Comparison of ENCODE assay signal across 8 cellular contexts in genomic region chr1:244730153-244730933, GRCh38.
DNase-seq lines count a peak whose midpoint lies in the region; ATAC-seq, FAIRE-seq and TF ChIP-seq lines count a peak whose summit lies in the region.

No MANE protein-coding gene starts in this region.

- H3F3A ChIP-seq in SK-N-SH (replicated peaks; ENCODE audit: insufficient read depth) (no peaks in the 10 kb centered on the region), smooth muscle cell (ENCODE audit: low read depth) (peaks cover 10% of the 10 kb centered on the region)

- no peak for TF ChIP-seq EP300 in SK-N-SH (IDR thresholded peaks at IDR 0.05; ENCODE audit: borderline replicate concordance in 1 of 2, low read depth in 1 of 2, low read length in 1 of 2)

- POLR2A ChIA-PET in AG04450 (lab: Yijun Ruan, JAX) (interaction anchor here (0.7 kb wide), 1 partner anchor 368 kb away, joined by 4 read pairs; no protein-coding TSS in a partner anchor), SK-N-SH (lab: Yijun Ruan, JAX) (no interaction called here)

- TF ChIP-seq CTCF in AG04450 (IDR thresholded peaks at IDR 0.05; ENCODE audit: low read depth, low read length) (no peak), SK-N-SH (IDR thresholded peaks at IDR 0.05) (no peak), keratinocyte (optimal IDR thresholded peaks at IDR 0.05 in 1 of 3, IDR thresholded peaks at IDR 0.05 in 1 of 3, conservative IDR thresholded peaks at IDR 0.05 in 1 of 3; ENCODE audit: extremely low read depth in 1 of 3, insufficient read depth in 2 of 3, low read length in 3 of 3) (no peak), smooth muscle cell (IDR thresholded peaks at IDR 0.05; ENCODE audit: borderline replicate concordance, insufficient read depth, poor library complexity, severe bottlenecking) (no peak)

- H3K27me3 ChIP-seq in AG04450 (ENCODE audit: control insufficient read depth, insufficient read depth, low read length) (no peaks in the 10 kb centered on the region), SK-N-SH (ENCODE audit: insufficient read depth) (no peaks in the 10 kb centered on the region), keratinocyte (ENCODE audit: control insufficient read depth, extremely low read depth, insufficient read depth, low read length) (no peaks in the 10 kb centered on the region), smooth muscle cell (ENCODE audit: low read depth) (no peaks in the 10 kb centered on the region)

- ATAC-seq in GM19397 (IDR thresholded peaks at IDR 0.05; ENCODE audit: unreplicated experiment) (peak; percentile 44), GM21717 (IDR thresholded peaks at IDR 0.05; ENCODE audit: unreplicated experiment) (no peak)

- H2AFZ ChIP-seq in SK-N-SH (ENCODE audit: low read depth) (no peak overlapping the region), keratinocyte (ENCODE audit: control insufficient read depth, low read length) (peak overlapping the region; percentile 70), smooth muscle cell (ENCODE audit: low read depth) (peak overlapping the region; percentile 96)

- H3K4me2 ChIP-seq in SK-N-SH (no peak overlapping the region), keratinocyte (ENCODE audit: control insufficient read depth, extremely low read depth, insufficient read depth, low read depth, low read length) (peak overlapping the region; percentile 74), smooth muscle cell (peak overlapping the region; percentile 97)

- CTCF ChIA-PET in AG04450 (lab: Charles Lee) (interaction anchor here (0.5 to 1.5 kb wide), 3 partner anchors 11 to 628 kb away, joined by 3 to 4 read pairs (median 3); no protein-coding TSS in a partner anchor), SK-N-SH (lab: Yijun Ruan, JAX) (interaction anchor here (0.6 to 1.0 kb wide), 2 partner anchors 46 to 381 kb away, joined by 3 read pairs; no protein-coding TSS in a partner anchor)

- TF ChIP-seq RAD21 in SK-N-SH (IDR thresholded peaks at IDR 0.05; ENCODE audit: low read length), result no peak

- FAIRE-seq in keratinocyte (lab: Jason Lieb, UNC), result no peak

- no peaks in the 10 kb centered on the region for H3K9me1 ChIP-seq in keratinocyte (ENCODE audit: control insufficient read depth, extremely low read depth, insufficient read depth, low read length)

- no peaks in the 10 kb centered on the region for H3K36me3 ChIP-seq in SK-N-SH (replicated peaks in 1 of 2; ENCODE audit: control insufficient read depth in 1 of 2, insufficient read depth in 2 of 2, low read length in 1 of 2)
- no peaks in the 10 kb centered on the region for H3K36me3 ChIP-seq in keratinocyte (ENCODE audit: control insufficient read depth in 2 of 2, extremely low read depth in 1 of 2, insufficient read depth in 2 of 2, low read length in 2 of 2)
- H3K36me3 ChIP-seq in smooth muscle cell (ENCODE audit: low read depth), result no peaks in the 10 kb centered on the region

- no peaks in the 10 kb centered on the region; a peak in 1 of 4 replicates for H3K4me1 ChIP-seq in SK-N-SH (ENCODE audit: control insufficient read depth in 1 of 2, insufficient read depth in 2 of 2, low read depth in 1 of 2, low read length in 1 of 2)
- no peaks in the 10 kb centered on the region for H3K4me1 ChIP-seq in keratinocyte (ENCODE audit: control insufficient read depth, extremely low read depth, insufficient read depth, low read length)
- peaks cover 3% of the 10 kb centered on the region for H3K4me1 ChIP-seq in smooth muscle cell (ENCODE audit: low read depth)

- peaks cover 7% of the 10 kb centered on the region for H3K9me3 ChIP-seq in AG04450 (ENCODE audit: control insufficient read depth, insufficient read depth, low read length)
- peaks cover 3% of the 10 kb centered on the region; the same call in 1 of the 2 replicates for H3K9me3 ChIP-seq in SK-N-SH
- H3K9me3 ChIP-seq in keratinocyte (ENCODE audit: control insufficient read depth, low read depth, low read length), result peaks cover 9% of the 10 kb centered on the region
- no peaks in the 10 kb centered on the region for H3K9me3 ChIP-seq in smooth muscle cell (replicated peaks; ENCODE audit: low read depth)

- peak overlapping the region; percentile 57 for H3K4me3 ChIP-seq in AG04450 (ENCODE audit: low read depth, low read length)
- peak overlapping the region in 1 of 2 experiments; percentile 31; a peak in 2 of 4 replicates for H3K4me3 ChIP-seq in SK-N-SH (ENCODE audit: low read depth in 2 of 2, low read length in 1 of 2)
- peak overlapping the region; percentile 26 to 74 (median 51) for H3K4me3 ChIP-seq in keratinocyte (ENCODE audit: control insufficient read depth in 2 of 3, extremely low read depth in 1 of 3, insufficient read depth in 2 of 3, low read depth in 1 of 3, low read length in 3 of 3)
- peak overlapping the region; percentile 61 for H3K4me3 ChIP-seq in smooth muscle cell

- WGBS in SK-N-SH (ENCODE audit: low lambda C conversion rate), result 64% methylated on average over 21 of the region's 94 CpGs
- 2% methylated on average over 90 of the region's 94 CpGs for WGBS in smooth muscle cell (ENCODE audit: low lambda C conversion rate)

- no peaks in the 10 kb centered on the region for H3K79me2 ChIP-seq in SK-N-SH (ENCODE audit: insufficient read depth)
- H3K79me2 ChIP-seq in keratinocyte (ENCODE audit: control insufficient read depth, insufficient read depth, low read length), result no peaks in the 10 kb centered on the region
- no peaks in the 10 kb centered on the region for H3K79me2 ChIP-seq in smooth muscle cell (ENCODE audit: low read depth)

- H3K27ac ChIP-seq in AG04450 (ENCODE audit: low read depth, low read length) (no peak overlapping the region), SK-N-SH (ENCODE audit: low read depth in 2 of 2, low read length in 1 of 2) (no peak overlapping the region), keratinocyte (ENCODE audit: control insufficient read depth, insufficient read depth, low read length) (no peak overlapping the region), smooth muscle cell (ENCODE audit: low read depth) (no peak overlapping the region)

- H4K20me1 ChIP-seq in SK-N-SH (ENCODE audit: insufficient read depth) (no peaks in the 10 kb centered on the region), keratinocyte (ENCODE audit: control insufficient read depth, extremely low read depth, insufficient read depth, low read length) (no peaks in the 10 kb centered on the region), smooth muscle cell (ENCODE audit: low read depth) (no peaks in the 10 kb centered on the region)

- DNase-seq in AG04450 (ENCODE audit: low read depth, low spot score) (no peak), SK-N-SH (peak; percentile 79), keratinocyte (ENCODE audit: low read depth, low spot score) (no peak), smooth muscle cell (lab: John Stamatoyannopoulos, UW; ENCODE audit: unreplicated experiment) (no peak)
- DNase-seq in central memory CD4-positive, alpha-beta T cell, result peak; percentile 3
- DNase-seq in effector CD8-positive, alpha-beta T cell (lab: John Stamatoyannopoulos, UW), result no peak

- H3K9ac ChIP-seq in SK-N-SH (no peak overlapping the region), keratinocyte (ENCODE audit: control insufficient read depth, extremely low read depth, insufficient read depth, low read length) (peak overlapping the region; percentile 48), smooth muscle cell (ENCODE audit: low read depth) (no peak overlapping the region)

- H3K9me2 ChIP-seq in SK-N-SH, result no peaks in the 10 kb centered on the region

- dilution Hi-C loops in keratinocyte (cut with MboI; ENCODE audit: extremely low pct_ligation_motif_present, low sequenced_read_pairs), result no loop called here

TF ChIP-seq in SK-N-SH, 30 proteins besides CTCF, POLR2A, EP300 and RAD21:
- TF ChIP-seq USF2 (IDR thresholded peaks at IDR 0.05; ENCODE audit: borderline replicate concordance, low read depth, low read length) (no peak), MEF2A (IDR thresholded peaks at IDR 0.05; ENCODE audit: borderline replicate concordance, low read depth) (no peak), NFIC (IDR thresholded peaks at IDR 0.05; ENCODE audit: borderline replicate concordance) (no peak), GATA2 (CRISPR knock-in tag; IDR thresholded peaks at IDR 0.05) (no peak), CHD2 (IDR thresholded peaks at IDR 0.05; ENCODE audit: low read length, partially characterized antibody) (no peak), IRF3 (IDR thresholded peaks at IDR 0.05; ENCODE audit: low read depth, low read length) (no peak), EZH2phosphoT487 (IDR thresholded peaks at IDR 0.05; ENCODE audit: borderline replicate concordance, low read depth) (no peak)
- TF ChIP-seq, protein P1, sequence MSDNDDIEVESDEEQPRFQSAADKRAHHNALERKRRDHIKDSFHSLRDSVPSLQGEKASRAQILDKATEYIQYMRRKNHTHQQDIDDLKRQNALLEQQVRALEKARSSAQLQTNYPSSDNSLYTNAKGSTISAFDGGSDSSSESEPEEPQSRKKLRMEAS (IDR thresholded peaks at IDR 0.05; ENCODE audit: low read depth), result no peak

Comparison
In these comparisons a context has a peak if more than half of its experiments do, and no peak if none do; other contexts are left out.
1. DNase-seq: peak in SK-N-SH (single experiment) and central memory CD4-positive, alpha-beta T cell (single experiment); none in AG04450 (single experiment), keratinocyte (single experiment), smooth muscle cell (single experiment) and effector CD8-positive, alpha-beta T cell (single experiment).